18 cellular contexts compared by ENCODE assay signal in the genomic region with DNA sequence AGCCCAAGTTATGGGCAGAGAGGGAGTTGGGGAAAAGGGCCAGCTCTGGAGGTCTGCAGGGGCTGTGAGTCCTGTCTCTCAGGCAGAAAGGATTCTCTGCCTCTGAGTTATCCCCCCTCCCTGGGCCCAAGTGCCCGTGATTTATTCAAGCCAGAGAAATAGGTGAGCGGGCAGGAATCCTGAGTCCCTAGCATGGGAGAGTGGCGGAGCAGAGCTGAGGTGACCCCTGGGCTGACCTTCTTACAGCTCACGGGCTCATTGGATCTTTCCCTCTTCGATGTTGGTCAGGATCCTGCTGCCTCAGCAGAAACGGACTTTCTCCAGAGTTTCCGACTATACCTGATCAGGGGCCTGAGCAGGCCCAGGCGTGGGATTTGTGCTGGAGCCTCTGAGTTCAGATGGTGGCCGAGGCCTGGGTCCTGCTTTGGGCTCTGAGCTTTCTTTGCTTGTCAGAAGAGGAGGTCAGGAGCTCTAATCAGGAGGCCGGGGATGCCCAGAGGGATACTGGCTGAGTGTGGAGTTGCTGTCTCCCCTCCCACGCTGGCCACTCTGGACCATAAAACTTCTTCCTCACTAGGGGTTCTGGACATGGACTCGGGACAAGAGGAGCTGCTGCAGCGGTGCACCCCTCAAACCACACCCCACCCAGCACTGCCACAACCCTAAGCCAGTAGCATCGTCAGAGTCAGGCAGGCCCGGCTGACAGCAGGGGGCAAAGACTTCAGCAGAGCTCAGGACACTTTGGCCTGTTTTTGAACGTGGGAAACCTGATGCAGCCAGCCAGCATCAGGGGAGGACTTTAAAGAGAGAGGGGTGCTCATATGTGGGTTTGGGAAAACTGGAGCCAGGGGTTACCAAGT.
"Had no signal": no experiment of that assay in that cellular context is flagged by ENCODE, and none has a peak within 500 bp of the region (broad histone marks: within the 10 kb centered on the region; RNA-seq: fewer than 3 reads in every experiment).

No MANE protein-coding gene starts in this region.

- H3K36me3 Mint-ChIP-seq: stimulated activated memory B cell treated with anti-CD40 and anti-IgM and Interleukin-4, amounts not matched to agents 10 μg/mL and 1 μg/mL and 100 μg/mL, for 72 hours had no signal

- ATAC-seq: activated CD8-positive, alpha-beta T cell treated with anti-CD3 and anti-CD28 coated beads for 36 hours; activated naive CD8-positive, alpha-beta T cell treated with anti-CD3 and anti-CD28 coated beads, Interleukin-2, amount 50 U/mL, for 24 hours; esophagus mucosa; gastrocnemius medialis; heart left ventricle; lower lobe of right lung; pancreas; stimulated activated memory B cell treated with anti-CD40 and anti-IgM and Interleukin-4, amounts not matched to agents 10 μg/mL and 1 μg/mL and 100 μg/mL, for 72 hours had no signal

- DNase-seq: activated CD4-positive, alpha-beta T cell treated with anti-CD3 and anti-CD28 coated beads, Interleukin-2, amount 10 ng/mL, durations not matched to agents 24 days and 14 days; activated CD8-positive, alpha-beta T cell treated with anti-CD3 and anti-CD28 coated beads for 36 hours; activated naive CD4-positive, alpha-beta T cell treated with anti-CD3 and anti-CD28 coated beads for 36 hours; activated naive CD8-positive, alpha-beta T cell treated with anti-CD3 and anti-CD28 coated beads, Interleukin-2, amount 50 U/mL, for 24 hours; activated T-cell treated with anti-CD3 and anti-CD28 coated beads, Interleukin-2, amount 50 U/mL, for 24 hours; aorta; cortex of kidney; effector CD4-positive, alpha-beta T cell; gastrocnemius medialis; lower lobe of right lung; pancreas; spleen; stimulated activated CD4-positive, alpha-beta T cell treated with anti-CD3 and anti-CD28 coated beads, Interleukin-4, amount 100 ng/mL, for 4 hours; T1000 had no signal

- H3K9me3 ChIP-seq: gastrocnemius medialis, heart left ventricle, lower lobe of right lung, pancreas, spleen, thoracic aorta had no signal

- H3K27ac ChIP-seq: lower lobe of right lung, pancreas, spleen, thoracic aorta had no signal

- H3K9me3 Mint-ChIP-seq: activated CD4-positive, alpha-beta T cell treated with anti-CD3 and anti-CD28 coated beads, Interleukin-2, amount 10 ng/mL, durations not matched to agents 24 days and 14 days; activated CD8-positive, alpha-beta T cell treated with anti-CD3 and anti-CD28 coated beads for 36 hours; activated naive CD4-positive, alpha-beta T cell treated with anti-CD3 and anti-CD28 coated beads for 36 hours; activated naive CD8-positive, alpha-beta T cell treated with anti-CD3 and anti-CD28 coated beads, Interleukin-2, amount 50 U/mL, for 24 hours; activated T-cell treated with anti-CD3 and anti-CD28 coated beads, Interleukin-2, amount 50 U/mL, for 24 hours; stimulated activated memory B cell treated with anti-CD40 and anti-IgM and Interleukin-4, amounts not matched to agents 10 μg/mL and 1 μg/mL and 100 μg/mL, for 72 hours had no signal

- H3K4me3 ChIP-seq: gastrocnemius medialis, heart left ventricle, lower lobe of right lung, pancreas, spleen, thoracic aorta had no signal

- H3K4me3 Mint-ChIP-seq: activated CD4-positive, alpha-beta T cell treated with anti-CD3 and anti-CD28 coated beads, Interleukin-2, amount 10 ng/mL, durations not matched to agents 24 days and 14 days; activated CD8-positive, alpha-beta T cell treated with anti-CD3 and anti-CD28 coated beads for 36 hours; activated naive CD4-positive, alpha-beta T cell treated with anti-CD3 and anti-CD28 coated beads for 36 hours; activated naive CD8-positive, alpha-beta T cell treated with anti-CD3 and anti-CD28 coated beads, Interleukin-2, amount 50 U/mL, for 24 hours; activated T-cell treated with anti-CD3 and anti-CD28 coated beads, Interleukin-2, amount 50 U/mL, for 24 hours; stimulated activated memory B cell treated with anti-CD40 and anti-IgM and Interleukin-4, amounts not matched to agents 10 μg/mL and 1 μg/mL and 100 μg/mL, for 72 hours had no signal

- H3K36me3 ChIP-seq: gastrocnemius medialis, heart left ventricle, lower lobe of right lung, pancreas, spleen, thoracic aorta had no signal

- H3K27me3 ChIP-seq: gastrocnemius medialis, heart left ventricle, pancreas had no signal

- H3K27ac Mint-ChIP-seq: activated CD4-positive, alpha-beta T cell treated with anti-CD3 and anti-CD28 coated beads, Interleukin-2, amount 10 ng/mL, durations not matched to agents 24 days and 14 days; activated CD8-positive, alpha-beta T cell treated with anti-CD3 and anti-CD28 coated beads for 36 hours; activated naive CD4-positive, alpha-beta T cell treated with anti-CD3 and anti-CD28 coated beads for 36 hours; activated naive CD8-positive, alpha-beta T cell treated with anti-CD3 and anti-CD28 coated beads, Interleukin-2, amount 50 U/mL, for 24 hours; activated T-cell treated with anti-CD3 and anti-CD28 coated beads, Interleukin-2, amount 50 U/mL, for 24 hours; stimulated activated memory B cell treated with anti-CD40 and anti-IgM and Interleukin-4, amounts not matched to agents 10 μg/mL and 1 μg/mL and 100 μg/mL, for 72 hours had no signal

- H3K4me1 ChIP-seq: pancreas had no signal
